In genomic region chr10:58152698-58153263, GRCh38 we compare ENCODE assay signal across 8 cellular contexts.
DNase-seq lines count a peak whose midpoint lies in the region; ATAC-seq, FAIRE-seq and TF ChIP-seq lines count a peak whose summit lies in the region.

No MANE protein-coding gene starts in this region.

- H3K4me1 ChIP-seq in foreskin keratinocyte: peaks cover 4% of the 10 kb centered on the region
- no peaks in the 10 kb centered on the region for H3K4me1 ChIP-seq in pancreas

- no peaks in the 10 kb centered on the region for H3K9me3 ChIP-seq in pancreas

- FAIRE-seq in pancreas (lab: Jason Lieb, UNC): no peak

- H3K36me3 ChIP-seq in pancreas: no peaks in the 10 kb centered on the region

- H3K27me3 ChIP-seq in foreskin keratinocyte (peaks cover 7% of the 10 kb centered on the region), pancreas (peaks cover 0 to 8% (median 0%) of the 10 kb centered on the region in 4 donors)

- ATAC-seq in HG02610 (IDR thresholded peaks at IDR 0.05; ENCODE audit: unreplicated experiment) (peak; percentile 74), foreskin keratinocyte (peak; percentile 56), pancreas (peak in 3 of 4 donors; percentile 46 to 56 (median 54)), HG03025 (IDR thresholded peaks at IDR 0.05; ENCODE audit: low FRiP score, unreplicated experiment) (no peak)

- no peak overlapping the region for H3K4me3 ChIP-seq in pancreas

- intact Hi-C loops in pancreas (cut with DNase I): no loop called here

- WGBS in pancreas, 2 donors: 18 to 20% methylated on average over 7 of the region's 7 CpGs

- peak; percentile 70 for TF ChIP-seq CTCF in foreskin keratinocyte (conservative IDR thresholded peaks at IDR 0.05)
- peak; percentile 14 to 43 (median 28) for TF ChIP-seq CTCF in pancreas (IDR thresholded peaks at IDR 0.05)

- DNase-seq in NCI-H1436 (lab: John Stamatoyannopoulos, UW) (peak; percentile 50), NCI-H1436 treated with DMSO at 0.1 percent for 48 hours (lab: John Stamatoyannopoulos, UW) (no peak), NCI-H526 (lab: John Stamatoyannopoulos, UW) (peak; percentile 72 to 78), activated T-cell treated with anti-CD3 and anti-CD28 coated beads for 24 hours (ENCODE audit: low read depth) (peak; percentile 7), foreskin keratinocyte (peak; percentile 32 to 56), pancreas (peak in 2 of 6 donors; percentile 9 to 37)

- no peak overlapping the region for H3K27ac ChIP-seq in foreskin keratinocyte
- H3K27ac ChIP-seq in pancreas: no peak overlapping the region
